Comparison of ENCODE assay signal across 1 cellular context in genomic region chr20:11426938-11427337, GRCh38.
TF ChIP-seq lines count a peak whose summit lies in the region.

No MANE protein-coding gene starts in this region.

TF ChIP-seq in WTC11, 78 proteins besides CTCF, POLR2A, EP300 and RAD21 (continued from another document):
- TF ChIP-seq ZNF281 (CRISPR knock-in tag; IDR thresholded peaks at IDR 0.05) (no peak), CDX4 (CRISPR knock-in tag; IDR thresholded peaks at IDR 0.05; ENCODE audit: borderline replicate concordance) (no peak), OVOL2 (CRISPR knock-in tag; IDR thresholded peaks at IDR 0.05; ENCODE audit: borderline replicate concordance) (no peak), ZBTB21 (CRISPR knock-in tag; IDR thresholded peaks at IDR 0.05; ENCODE audit: borderline replicate concordance) (no peak), SMAD4 (CRISPR knock-in tag; IDR thresholded peaks at IDR 0.05) (no peak), TEAD1 (CRISPR knock-in tag; IDR thresholded peaks at IDR 0.05) (no peak), ZNF317 (CRISPR knock-in tag; IDR thresholded peaks at IDR 0.05; ENCODE audit: borderline replicate concordance, low read depth) (no peak)
